Comparison of ENCODE assay signal across 21 cellular contexts in genomic region chr1:215118081-215118480, GRCh38. TPM values are rescaled to one million over a fixed set of nuclear protein-coding genes. Genes with fewer than 3 reads are reported as not detected.
"Had no signal": no experiment of that assay in that cellular context is flagged by ENCODE, and none has a peak within 500 bp of the region (broad histone marks: within the 10 kb centered on the region; RNA-seq: fewer than 3 reads in every experiment).

No MANE protein-coding gene starts in this region.

- H3K9me3 Mint-ChIP-seq: activated T-cell treated with anti-CD3 and anti-CD28 coated beads, Interleukin-2, amount 50 U/mL, for 4 hours; activated T-helper 2 cell treated with anti-CD3 and anti-CD28 coated beads, Interferon-gamma antibody, Interleukin-2, Interleukin-4, amounts not matched to agents 10 μg/mL and 5 μg/mL and 100 μg/mL, durations not matched to agents 14 hours and 24 hours and 36 hours; memory B cell; stimulated activated naive CD8-positive, alpha-beta T cell treated with anti-CD3 and anti-CD28 coated beads, Interleukin-15, Interleukin-2, amounts not matched to agents 100 ng/mL and 50 ng/mL, for 24 hours; WTC11 had no signal

- H3K27me3 ChIP-seq: adrenal gland, esophagus squamous epithelium, ovary, tibial artery had no signal

- H3K36me3 Mint-ChIP-seq: activated naive CD8-positive, alpha-beta T cell; memory B cell; natural killer cell treated with Interleukin-12 subunit alpha and Interleukin-12 subunit beta and Interleukin-15 and Interleukin-18, amount 100 ng/mL, for 72 hours; WTC11 had no signal

- H3K4me3 ChIP-seq: adrenal gland, coronary artery, esophagus squamous epithelium, ovary, prostate gland, skin epidermis, tibial artery had no signal

- H3K27me3 Mint-ChIP-seq: activated naive CD8-positive, alpha-beta T cell; memory B cell; natural killer cell treated with Interleukin-12 subunit alpha and Interleukin-12 subunit beta and Interleukin-15 and Interleukin-18, amount 100 ng/mL, for 72 hours had no signal

- ATAC-seq: activated T-cell treated with anti-CD3 and anti-CD28 coated beads, Interleukin-2, amount 50 U/mL, for 4 hours; natural killer cell treated with Interleukin-12 subunit alpha and Interleukin-12 subunit beta and Interleukin-15 and Interleukin-18, amount 100 ng/mL, for 72 hours; WTC11 had no signal

- H3K4me3 Mint-ChIP-seq: activated naive CD8-positive, alpha-beta T cell; activated T-cell treated with anti-CD3 and anti-CD28 coated beads, Interleukin-2, amount 50 U/mL, for 4 hours; memory B cell; natural killer cell treated with Interleukin-12 subunit alpha and Interleukin-12 subunit beta and Interleukin-15 and Interleukin-18, amount 100 ng/mL, for 72 hours; stimulated activated naive CD8-positive, alpha-beta T cell treated with anti-CD3 and anti-CD28 coated beads, Interleukin-15, Interleukin-2, amounts not matched to agents 100 ng/mL and 50 ng/mL, for 24 hours; WTC11 had no signal

- H3K27ac ChIP-seq: adrenal gland, coronary artery, esophagus squamous epithelium, ovary, prostate gland, skin epidermis, tibial artery had no signal

- H3K27ac Mint-ChIP-seq: activated naive CD8-positive, alpha-beta T cell; activated T-helper 2 cell treated with anti-CD3 and anti-CD28 coated beads, Interferon-gamma antibody, Interleukin-2, Interleukin-4, amounts not matched to agents 10 μg/mL and 5 μg/mL and 100 μg/mL, durations not matched to agents 14 hours and 24 hours and 36 hours; memory B cell; natural killer cell treated with Interleukin-12 subunit alpha and Interleukin-12 subunit beta and Interleukin-15 and Interleukin-18, amount 100 ng/mL, for 72 hours; stimulated activated naive CD8-positive, alpha-beta T cell treated with anti-CD3 and anti-CD28 coated beads, Interleukin-15, Interleukin-2, amounts not matched to agents 100 ng/mL and 50 ng/mL, for 24 hours; WTC11 had no signal

- H3K4me1 Mint-ChIP-seq: memory B cell had no signal

- H3K4me1 ChIP-seq: prostate gland had no signal

- H3K36me3 ChIP-seq: adrenal gland, esophagus squamous epithelium, ovary, prostate gland, tibial artery had no signal

- H3K9me3 ChIP-seq: adrenal gland, esophagus squamous epithelium, ovary, prostate gland, tibial artery had no signal

- DNase-seq: activated CD4-positive, alpha-beta T cell treated with anti-CD3 and anti-CD28 coated beads, Interleukin-2, amount 50 U/mL, for 4 hours; activated CD8-positive, alpha-beta memory T cell treated with anti-CD3 and anti-CD28 coated beads for 24 hours; activated CD8-positive, alpha-beta memory T cell treated with anti-CD3 and anti-CD28 coated beads, Interleukin-2, amount 50 U/mL, for 4 hours; activated naive CD4-positive, alpha-beta T cell; activated T-cell treated with anti-CD3 and anti-CD28 coated beads, Interleukin-2, amount 50 U/mL, for 4 hours; adrenal gland; esophagus squamous epithelium; hippocampal formation; ovary; stimulated activated CD4-positive, alpha-beta T cell treated with anti-CD3 and anti-CD28 coated beads, Interleukin-1b, Interleukin-23, amount 100 ng/mL, for 48 hours; T-helper 1 cell; tibial artery had no signal

RNA-seq across cellular contexts. Expression of gene KCNK2, which starts 35.5 kb away (rescaled TPM):
- total RNA-seq: activated T-cell treated with anti-CD3 and anti-CD28 coated beads, Interleukin-2, amount 50 U/mL, for 4 hours; activated T-helper 2 cell treated with anti-CD3 and anti-CD28 coated beads, Interferon-gamma antibody, Interleukin-2, Interleukin-4, amounts not matched to agents 10 μg/mL and 5 μg/mL and 100 μg/mL, durations not matched to agents 14 hours and 24 hours and 36 hours; natural killer cell treated with Interleukin-12 subunit alpha and Interleukin-12 subunit beta and Interleukin-15 and Interleukin-18, amount 100 ng/mL, for 72 hours had no signal
